ENCODE assay signal across 34 cellular contexts in the genomic region with DNA sequence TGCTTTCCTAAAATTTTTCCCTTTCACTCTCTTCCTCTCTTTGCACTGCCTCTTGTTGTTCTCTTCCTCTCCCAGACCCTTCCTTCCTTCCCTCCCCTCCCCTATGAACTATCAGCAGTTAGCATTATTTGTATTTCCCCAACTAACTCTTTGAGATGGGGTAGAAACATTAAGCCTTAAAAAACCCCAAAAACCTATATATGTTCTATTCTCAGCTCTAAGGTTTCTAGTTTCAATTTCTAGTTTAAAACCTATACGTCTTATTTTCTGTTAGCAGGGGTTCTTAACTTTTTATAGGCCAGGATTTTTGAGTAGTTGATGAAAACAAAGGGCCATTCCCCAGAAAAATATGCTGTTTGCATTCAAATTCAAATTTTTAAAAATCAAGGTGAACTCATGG.
"Had no signal": no experiment of that assay in that cellular context is flagged by ENCODE, and none has a peak within 500 bp of the region (broad histone marks: within the 10 kb centered on the region; RNA-seq: fewer than 3 reads in every experiment).

No MANE protein-coding gene starts in this region.

- H3K27me3 Mint-ChIP-seq: activated B cell treated with CpG ODN at 0.5 μM for 24 hours; activated CD4-positive, alpha-beta memory T cell treated with anti-CD3 and anti-CD28 coated beads for 36 hours had no signal

- H3K36me3 Mint-ChIP-seq: activated CD4-positive, alpha-beta memory T cell treated with anti-CD3 and anti-CD28 coated beads for 36 hours; activated naive CD4-positive, alpha-beta T cell treated with anti-CD3 and anti-CD28 coated beads, Interleukin-2, amount 50 U/mL, for 72 hours had no signal

- H3K4me1 Mint-ChIP-seq: activated B cell treated with CpG ODN at 0.5 μM for 24 hours had no signal

- H3K27ac ChIP-seq: adrenal gland, body of pancreas, breast epithelium, Peyer's patch, SJSA1, VCaP had no signal

- DNase-seq: activated B cell treated with CpG ODN at 0.5 μM for 24 hours; activated CD4-positive, alpha-beta memory T cell treated with anti-CD3 and anti-CD28 coated beads for 36 hours; activated CD4-positive, alpha-beta T cell treated with anti-CD3 and anti-CD28 coated beads for 4 hours; activated CD4-positive, alpha-beta T cell treated with anti-CD3 and anti-CD28 coated beads, Interleukin-2, amount 50 U/mL, for 1 hour; activated CD4-positive, CD25-positive, alpha-beta regulatory T cell treated with anti-CD3 and anti-CD28 coated beads, Interleukin-2, amount 50 U/mL, for 72 hours; activated CD8-positive, alpha-beta memory T cell treated with anti-CD3 and anti-CD28 coated beads, Interleukin-2, amount 50 U/mL, for 4 hours; activated gamma-delta T cell treated with Interleukin-2 at 50 U/mL for 16 hours; activated naive CD4-positive, alpha-beta T cell treated with anti-CD3 and anti-CD28 coated beads for 36 hours; activated T-cell treated with anti-CD3 and anti-CD28 coated beads for 4 hours; activated T-cell treated with anti-CD3 and anti-CD28 coated beads, Interleukin-2, amount 50 U/mL, for 4 hours; adrenal gland; body of pancreas; MG63; MV-4-11; NCI-H1092; NCI-H1436 treated with DMSO at 0.1 percent for 48 hours; NCI-H1694 treated with DMSO at 0.1 percent for 48 hours; NCI-H2029; NCI-H345; NCI-H524 treated with DMSO at 0.1 percent for 48 hours; NK-92 treated with Interleukin-12 subunit alpha and Interleukin-12 subunit beta, amount 100 ng/mL, for 24 hours; PC-3; Peyer's patch; RPMI8226; SHP77 treated with DMSO at 0.1 percent for 48 hours; SW 1271; T-helper 1 cell; T-helper 2 cell; T-helper 9 cell had no signal

- H3K4me3 Mint-ChIP-seq: activated B cell treated with CpG ODN at 0.5 μM for 24 hours; activated CD4-positive, alpha-beta memory T cell treated with anti-CD3 and anti-CD28 coated beads for 36 hours; activated naive CD4-positive, alpha-beta T cell treated with anti-CD3 and anti-CD28 coated beads for 36 hours; activated T-cell treated with anti-CD3 and anti-CD28 coated beads, Interleukin-2, amount 50 U/mL, for 4 hours; activated T-helper 1 cell treated with anti-CD3 and anti-CD28 coated beads, Interleukin-12 subunit alpha, Interleukin-12 subunit beta, Interleukin-2, Interleukin-4 antibody, amounts not matched to agents 30 ng/mL and 10 ng/mL and 1 ng/mL, durations not matched to agents 14 hours and 24 hours and 36 hours had no signal

- ATAC-seq: activated naive CD4-positive, alpha-beta T cell treated with anti-CD3 and anti-CD28 coated beads, Interleukin-2, amount 50 U/mL, for 72 hours; activated T-cell treated with anti-CD3 and anti-CD28 coated beads, Interleukin-2, amount 50 U/mL, for 4 hours; body of pancreas; PC-3 had no signal

- H3K36me3 ChIP-seq: adrenal gland, breast epithelium, MG63, Peyer's patch, SJSA1 had no signal

- H3K9me3 Mint-ChIP-seq: activated B cell treated with CpG ODN at 0.5 μM for 24 hours; activated CD4-positive, alpha-beta memory T cell treated with anti-CD3 and anti-CD28 coated beads for 36 hours; activated naive CD4-positive, alpha-beta T cell treated with anti-CD3 and anti-CD28 coated beads for 36 hours; activated naive CD4-positive, alpha-beta T cell treated with anti-CD3 and anti-CD28 coated beads, Interleukin-2, amount 50 U/mL, for 72 hours; activated T-cell treated with anti-CD3 and anti-CD28 coated beads, Interleukin-2, amount 50 U/mL, for 4 hours; activated T-helper 1 cell treated with anti-CD3 and anti-CD28 coated beads, Interleukin-12 subunit alpha, Interleukin-12 subunit beta, Interleukin-2, Interleukin-4 antibody, amounts not matched to agents 30 ng/mL and 10 ng/mL and 1 ng/mL, durations not matched to agents 14 hours and 24 hours and 36 hours had no signal

- H3K4me1 ChIP-seq: adrenal gland, body of pancreas, breast epithelium, Peyer's patch had no signal

- H3K27me3 ChIP-seq: adrenal gland, body of pancreas, breast epithelium, MG63, Peyer's patch, SJSA1 had no signal

- H3K27ac Mint-ChIP-seq: activated B cell treated with CpG ODN at 0.5 μM for 24 hours; activated CD4-positive, alpha-beta memory T cell treated with anti-CD3 and anti-CD28 coated beads for 36 hours; activated naive CD4-positive, alpha-beta T cell treated with anti-CD3 and anti-CD28 coated beads for 36 hours; activated naive CD4-positive, alpha-beta T cell treated with anti-CD3 and anti-CD28 coated beads, Interleukin-2, amount 50 U/mL, for 72 hours; activated T-helper 1 cell treated with anti-CD3 and anti-CD28 coated beads, Interleukin-12 subunit alpha, Interleukin-12 subunit beta, Interleukin-2, Interleukin-4 antibody, amounts not matched to agents 30 ng/mL and 10 ng/mL and 1 ng/mL, durations not matched to agents 14 hours and 24 hours and 36 hours had no signal

- H3K4me3 ChIP-seq: adrenal gland, body of pancreas, breast epithelium, MG63, Peyer's patch, SJSA1 had no signal
